Comparison of ENCODE assay signal across 17 cellular contexts in genomic region chr6:130494745-130495144, GRCh38.
"Had no signal": no experiment of that assay in that cellular context is flagged by ENCODE, and none has a peak within 500 bp of the region (broad histone marks: within the 10 kb centered on the region; RNA-seq: fewer than 3 reads in every experiment).

No MANE protein-coding gene starts in this region.

- H3K4me3 ChIP-seq: dorsolateral prefrontal cortex, gastrocnemius medialis, heart right ventricle, prostate gland, right atrium auricular region, transverse colon, uterus had no signal

- DNase-seq: activated B cell treated with CpG ODN at 0.5 μM for 24 hours; activated CD4-positive, alpha-beta memory T cell treated with anti-CD3 and anti-CD28 coated beads, Interleukin-2, amount 10 ng/mL, durations not matched to agents 7 days and 5 days; activated CD4-positive, alpha-beta T cell treated with anti-CD3 and anti-CD28 coated beads for 48 hours; activated CD8-positive, alpha-beta memory T cell treated with anti-CD3 and anti-CD28 coated beads, Interleukin-2, amount 10 ng/mL, durations not matched to agents 7 days and 5 days; activated naive CD4-positive, alpha-beta T cell; activated naive CD8-positive, alpha-beta T cell treated with anti-CD3 and anti-CD28 coated beads, Interleukin-2, amount 10 ng/mL, durations not matched to agents 7 days and 5 days; aorta; dorsolateral prefrontal cortex; endodermal cell; gastrocnemius medialis; heart right ventricle; left ventricle myocardium superior; naive B cell; transverse colon; uterus had no signal
